In the genomic region with DNA sequence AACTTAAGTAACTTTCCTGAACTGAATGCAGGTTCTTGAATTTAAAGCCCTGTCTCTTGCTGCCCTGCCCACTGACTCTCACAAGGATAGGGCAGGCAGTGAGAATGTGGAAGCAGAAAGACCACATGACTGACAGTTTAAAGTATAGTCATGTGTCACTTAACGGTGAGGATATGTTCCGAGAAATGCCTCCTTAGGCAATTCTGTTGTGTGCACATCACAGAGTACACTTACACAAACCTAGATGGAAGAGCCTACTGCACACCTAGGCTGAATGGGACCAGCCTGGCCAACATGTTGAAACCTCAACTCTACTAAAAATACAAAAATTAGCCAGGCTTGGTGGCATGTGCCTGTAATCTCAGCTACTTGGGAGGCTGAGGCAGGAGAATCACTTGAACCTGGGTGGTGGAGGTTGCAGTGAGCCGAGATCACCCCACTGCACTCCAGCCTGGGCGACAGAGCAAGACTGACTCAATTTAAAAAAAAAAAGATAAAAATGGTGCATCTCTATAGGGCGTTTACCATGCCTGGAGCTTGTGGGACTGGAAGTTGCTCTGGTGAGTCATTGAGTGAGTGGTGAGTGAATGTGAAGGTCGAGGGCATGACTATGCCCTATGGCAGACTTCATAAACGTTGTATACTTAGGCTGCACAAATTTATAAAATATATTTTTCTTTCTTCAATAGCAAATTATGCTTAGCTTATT, we compare ENCODE assay signal across 8 cellular contexts. TPM values are rescaled to one million over a fixed set of nuclear protein-coding genes. Genes with fewer than 3 reads are reported as not detected.
DNase-seq lines count a peak whose midpoint lies in the region; ATAC-seq, FAIRE-seq and TF ChIP-seq lines count a peak whose summit lies in the region.

No MANE protein-coding gene starts in this region.

- peak overlapping the region; percentile 79 for H2AFZ ChIP-seq in HCT116 (ENCODE audit: low read depth, low read length, poor library complexity, severe bottlenecking)
- H2AFZ ChIP-seq in endothelial cell of umbilical vein (ENCODE audit: low read depth, low read length) = no peak overlapping the region

- intact Hi-C loops in HCT116 (cut with micrococcal nuclease) (no loop called here), endothelial cell of umbilical vein (cut with micrococcal nuclease) (no loop called here)

- H3K9me1 ChIP-seq in endothelial cell of umbilical vein (replicated peaks; ENCODE audit: control insufficient read depth, extremely low read depth, insufficient read depth, low read length) = no peaks in the 10 kb centered on the region

- H3K4me1 ChIP-seq in HCT116 (ENCODE audit: control insufficient read depth in 1 of 2, insufficient read depth in 2 of 2, low read length in 2 of 2) (peaks cover 27 to 68% of the 10 kb centered on the region in 2 experiments), endothelial cell of umbilical vein (ENCODE audit: control insufficient read depth, extremely low read depth, insufficient read depth, low read length) (peaks cover 35% of the 10 kb centered on the region)

- no peak for TF ChIP-seq RAD21 in HCT116 (IDR thresholded peaks at IDR 0.05; ENCODE audit: low read depth)

- H3K4me3 ChIP-seq in HCT116 (replicated peaks in 1 of 2; ENCODE audit: low read depth in 1 of 2, low read length in 2 of 2) = peak overlapping the region in 1 of 2 experiments; percentile 22; a peak in 1 of 4 replicates
- H3K4me3 ChIP-seq in endothelial cell of umbilical vein (replicated peaks in 1 of 3; ENCODE audit: insufficient read depth in 1 of 3, low read depth in 1 of 3, low read length in 3 of 3) = no peak overlapping the region
- H3K4me3 ChIP-seq in WERI-Rb-1 (ENCODE audit: low read depth, low read length) = no peak overlapping the region

- TF ChIP-seq POLR2A in HCT116 (IDR thresholded peaks at IDR 0.05; ENCODE audit: borderline replicate concordance, extremely low read depth, insufficient read depth, insufficient read length) (no peak), endothelial cell of umbilical vein (IDR thresholded peaks at IDR 0.05; ENCODE audit: low read depth, low read length) (no peak)

- BruUV-seq in HCT116 (replicated peaks; lab: Mats Ljungman, UMichigan) (no TSS peak), endothelial cell of umbilical vein (replicated peaks; lab: Mats Ljungman, UMichigan) (no TSS peak)

- H3K27ac ChIP-seq in HCT116 (ENCODE audit: low read depth, low read length) (no peak overlapping the region), endothelial cell of umbilical vein (ENCODE audit: insufficient read depth, low read depth, low read length) (no peak overlapping the region), WERI-Rb-1 (no peak overlapping the region)

- H3K9ac ChIP-seq in HCT116 (ENCODE audit: low read length) (peak overlapping the region; percentile 37), endothelial cell of umbilical vein (replicated peaks; ENCODE audit: extremely low read depth, insufficient read depth, low read length) (no peak overlapping the region)

- CTCF ChIA-PET in HCT116 (lab: Charles Lee) (interaction anchor here (0.9 to 1.8 kb wide), 3 partner anchors 15 to 260 kb away, joined by 4 to 14 read pairs (median 6); no protein-coding TSS in a partner anchor), endothelial cell of umbilical vein (lab: Charles Lee) (interaction anchor here (1.2 to 1.6 kb wide), 3 partner anchors 15 to 260 kb away, joined by 6 to 15 read pairs (median 9); a partner anchor contains a TSS)

- no peak for TF ChIP-seq CTCF in HCT116 (IDR thresholded peaks at IDR 0.05 in 2 of 3, conservative IDR thresholded peaks at IDR 0.05 in 1 of 3; ENCODE audit: borderline replicate concordance in 1 of 3, insufficient read depth in 1 of 3, low read depth in 2 of 3, low read length in 2 of 3)
- TF ChIP-seq CTCF in endothelial cell of umbilical vein (IDR thresholded peaks at IDR 0.05; ENCODE audit: extremely low read depth in 1 of 2, insufficient read depth in 1 of 2, low read depth in 1 of 2, low read length in 2 of 2) = no peak
- no peak for TF ChIP-seq CTCF in WERI-Rb-1 (IDR thresholded peaks at IDR 0.05; ENCODE audit: low read depth, low read length)

- RAD21 ChIA-PET in HCT116 (lab: Charles Lee; ENCODE audit: low non-redundant PET in 1 of 2, low total read pairs in 2 of 2, uncharacterized antibody in 2 of 2, unreplicated experiment in 2 of 2) = interaction anchor here (0.6 to 0.8 kb wide), 3 partner anchors 15 to 117 kb away, joined by 4 read pairs; no protein-coding TSS in a partner anchor

- POLR2A ChIA-PET in HCT116 (lab: Charles Lee) = interaction anchor here (0.7 to 0.9 kb wide), 2 partner anchors 47 to 177 kb away, joined by 3 to 4 read pairs; a partner anchor contains a TSS
- POLR2A ChIA-PET in endothelial cell of umbilical vein (lab: Charles Lee) = no interaction called here

- peak; percentile 77 for FAIRE-seq in endothelial cell of umbilical vein (lab: Jason Lieb, UNC)

- H3K4me2 ChIP-seq in HCT116 (ENCODE audit: low read length) = peak overlapping the region; percentile 67
- H3K4me2 ChIP-seq in endothelial cell of umbilical vein (ENCODE audit: insufficient read depth, low read length) = no peak overlapping the region

- dilution Hi-C loops in endothelial cell of umbilical vein (cut with MboI; ENCODE audit: extremely low pct_ligation_motif_present, low sequenced_read_pairs) = no loop called here

- ATAC-seq in HCT116 (peak; percentile 60), GM21786 (IDR thresholded peaks at IDR 0.05; ENCODE audit: unreplicated experiment) (no peak)

- DNase-seq in HCT116 (ENCODE audit: low read depth, low spot score) = no peak
- DNase-seq in SIG-M5 treated with dmso at 0.1 percent for 504 hours (lab: John Stamatoyannopoulos, UW; ENCODE audit: unreplicated experiment) = peak; percentile 90
- peak; percentile 46 for DNase-seq in endothelial cell of umbilical vein (ENCODE audit: low read depth, low spot score)
- DNase-seq in renal cortical epithelial cell (ENCODE audit: low read depth) = peak; percentile 78
- no peak for DNase-seq in GOT3 (lab: John Stamatoyannopoulos, UW)
- DNase-seq in WERI-Rb-1 = no peak
- DNase-seq in HPDE6-E6E7 (ENCODE audit: extremely low spot score) = no peak

- H3K9me3 ChIP-seq in HCT116 (ENCODE audit: control insufficient read depth in 1 of 2, insufficient read depth in 1 of 2, low read depth in 1 of 2, low read length in 2 of 2) (no peaks in the 10 kb centered on the region), endothelial cell of umbilical vein (replicated peaks; ENCODE audit: control insufficient read depth, insufficient read depth, low read length) (no peaks in the 10 kb centered on the region), WERI-Rb-1 (ENCODE audit: severe bottlenecking) (no peaks in the 10 kb centered on the region)

- H3K9me2 ChIP-seq in HCT116 (ENCODE audit: insufficient read depth) = no peaks in the 10 kb centered on the region

- H3K36me3 ChIP-seq in HCT116 (ENCODE audit: control insufficient read depth in 1 of 2, insufficient read depth in 2 of 2, low read length in 2 of 2) (no peaks in the 10 kb centered on the region), endothelial cell of umbilical vein (ENCODE audit: control insufficient read depth in 2 of 2, extremely low read depth in 1 of 2, insufficient read depth in 2 of 2, low read length in 2 of 2) (no peaks in the 10 kb centered on the region), WERI-Rb-1 (no peaks in the 10 kb centered on the region)

- H3K27me3 ChIP-seq in HCT116 (ENCODE audit: insufficient read depth, low read length) = no peaks in the 10 kb centered on the region
- no peaks in the 10 kb centered on the region for H3K27me3 ChIP-seq in endothelial cell of umbilical vein (ENCODE audit: control insufficient read depth in 2 of 2, insufficient read depth in 2 of 2, low read length in 2 of 2)
- H3K27me3 ChIP-seq in WERI-Rb-1 (ENCODE audit: insufficient read depth, low read depth, severe bottlenecking) = no peaks in the 10 kb centered on the region

- H4K20me1 ChIP-seq in HCT116 (ENCODE audit: insufficient read depth) (no peaks in the 10 kb centered on the region), endothelial cell of umbilical vein (replicated peaks; ENCODE audit: control insufficient read depth, extremely low read depth, insufficient read depth, low read length) (no peaks in the 10 kb centered on the region)

- H3K79me2 ChIP-seq in HCT116 (ENCODE audit: insufficient read depth, low read length) (no peaks in the 10 kb centered on the region), endothelial cell of umbilical vein (ENCODE audit: control insufficient read depth, insufficient read depth, low read length) (no peaks in the 10 kb centered on the region)

RNA-seq across cellular contexts. Expression of a gene that starts 18.9 kb away (rescaled TPM):
- 182 TPM for total RNA-seq in HCT116 (2021; ENCODE audit: unreplicated experiment)
- 171 and 220 TPM in 2 replicates for polyA plus RNA-seq in HCT116 (2012)
- total RNA-seq in endothelial cell of umbilical vein = 202 and 203 TPM in 2 replicates
- polyA plus RNA-seq in endothelial cell of umbilical vein = 112 and 113 TPM in 2 replicates
- 114 and 134 TPM in 2 replicates for polyA plus RNA-seq in endothelial cell of umbilical vein (2011; cell fraction: cytosol; rRNA removed)
- polyA plus RNA-seq in endothelial cell of umbilical vein (2011; cell fraction: nucleus; rRNA removed) = 170 and 176 TPM in 2 replicates
- 166 and 187 TPM in 2 replicates for polyA plus RNA-seq in endothelial cell of umbilical vein (2012)
- polyA minus RNA-seq in endothelial cell of umbilical vein = 280 and 310 TPM in 2 replicates
- 97.3 TPM for polyA minus RNA-seq in endothelial cell of umbilical vein (2011; cell fraction: cytosol; rRNA and poly(A)+ RNA removed)
- 127 and 133 TPM in 2 replicates for polyA minus RNA-seq in endothelial cell of umbilical vein (2011; cell fraction: nucleus; rRNA and poly(A)+ RNA removed)
- 240 and 286 TPM in 2 replicates for total RNA-seq in renal cortical epithelial cell

RNA-seq across cellular contexts. Expression of a gene that starts 46.8 kb away (rescaled TPM):
- total RNA-seq in HCT116 (2021; ENCODE audit: unreplicated experiment) (353 TPM), endothelial cell of umbilical vein (197 and 205 TPM in 2 replicates), renal cortical epithelial cell (276 and 290 TPM in 2 replicates)
- polyA plus RNA-seq in HCT116 (2012) = 338 TPM in 2 replicates
- polyA plus RNA-seq in endothelial cell of umbilical vein = 152 and 196 TPM in 2 replicates
- 245 and 261 TPM in 2 replicates for polyA plus RNA-seq in endothelial cell of umbilical vein (2011; cell fraction: cytosol; rRNA removed)
- 110 and 143 TPM in 2 replicates for polyA plus RNA-seq in endothelial cell of umbilical vein (2011; cell fraction: nucleus; rRNA removed)
- 185 and 265 TPM in 2 replicates for polyA plus RNA-seq in endothelial cell of umbilical vein (2012)
- polyA minus RNA-seq in endothelial cell of umbilical vein = 209 and 214 TPM in 2 replicates
- polyA minus RNA-seq in endothelial cell of umbilical vein (2011; cell fraction: cytosol; rRNA and poly(A)+ RNA removed) = 226 TPM
- polyA minus RNA-seq in endothelial cell of umbilical vein (2011; cell fraction: nucleus; rRNA and poly(A)+ RNA removed) = 47.3 and 58.8 TPM in 2 replicates

RNA-seq across cellular contexts. Expression of a gene that starts 48.2 kb away (rescaled TPM):
- 78.9 TPM for total RNA-seq in HCT116 (2021; ENCODE audit: unreplicated experiment)
- polyA plus RNA-seq in HCT116 (2012) = 71.7 and 73.4 TPM in 2 replicates
- 38.9 and 40.8 TPM in 2 replicates for total RNA-seq in endothelial cell of umbilical vein
- polyA plus RNA-seq in endothelial cell of umbilical vein = 21.7 and 30.6 TPM in 2 replicates
- polyA plus RNA-seq in endothelial cell of umbilical vein (2011; cell fraction: cytosol; rRNA removed) = 31.6 and 40.7 TPM in 2 replicates
- polyA plus RNA-seq in endothelial cell of umbilical vein (2011; cell fraction: nucleus; rRNA removed) = 24.2 and 26.0 TPM in 2 replicates
- 25.9 and 32.4 TPM in 2 replicates for polyA plus RNA-seq in endothelial cell of umbilical vein (2012)
- polyA minus RNA-seq in endothelial cell of umbilical vein = 16.4 and 17.8 TPM in 2 replicates
- polyA minus RNA-seq in endothelial cell of umbilical vein (2011; cell fraction: cytosol; rRNA and poly(A)+ RNA removed) = 12.2 TPM
- polyA minus RNA-seq in endothelial cell of umbilical vein (2011; cell fraction: nucleus; rRNA and poly(A)+ RNA removed) = 5.3 and 7.0 TPM in 2 replicates
- total RNA-seq in renal cortical epithelial cell = 29.5 and 32.9 TPM in 2 replicates

Comparison
In these comparisons a context has a peak if more than half of its experiments do, and no peak if none do; other contexts are left out.
1. DNase-seq: peak in SIG-M5 treated with dmso at 0.1 percent for 504 hours (single experiment), endothelial cell of umbilical vein (single experiment) and renal cortical epithelial cell (single experiment); none in HCT116 (single experiment), GOT3 (single experiment), WERI-Rb-1 (single experiment) and HPDE6-E6E7 (single experiment).